In genomic region chr2:175167076-175167791, GRCh38 we compare ENCODE assay signal across 8 cellular contexts. TPM values are rescaled to one million over a fixed set of nuclear protein-coding genes. Genes with fewer than 3 reads are reported as not detected.
A peak's percentile ranks its signal among the peaks of the same experiment; 100 is the strongest.
DNase-seq lines count a peak whose midpoint lies in the region; ATAC-seq and TF ChIP-seq lines count a peak whose summit lies in the region.

No MANE protein-coding gene starts in this region.

- no peaks in the 10 kb centered on the region for H3K4me1 ChIP-seq in right cardiac atrium (ENCODE audit: control insufficient read depth, insufficient read depth, low read length)

- CTCF ChIA-PET in activated CD4-positive, alpha-beta T cell treated with anti-CD3 and anti-CD28 coated beads for 36 hours (lab: Charles Lee) = interaction anchor here (0.6 to 1.9 kb wide), 4 partner anchors 12 to 931 kb away, joined by 3 to 9 read pairs (median 3); no protein-coding TSS in a partner anchor

- no peak for TF ChIP-seq CTCF in HFFc6 (IDR thresholded peaks at IDR 0.05)

- H3K27me3 ChIP-seq in right cardiac atrium (ENCODE audit: control insufficient read depth, insufficient read depth) = no peaks in the 10 kb centered on the region

- POLR2A ChIA-PET in activated CD4-positive, alpha-beta T cell treated with anti-CD3 and anti-CD28 coated beads for 36 hours (lab: Charles Lee) = interaction anchor here (1.0 to 1.2 kb wide), 2 partner anchors 11 to 15 kb away, joined by 3 to 7 read pairs; no protein-coding TSS in a partner anchor
- POLR2A ChIA-PET in activated naive CD8-positive, alpha-beta T cell treated with anti-CD3 and anti-CD28 coated beads, Interleukin-2, amount 10 ng/mL, durations not matched to agents 7 days and 5 days (lab: Charles Lee) = interaction anchor here (0.7 kb wide), 1 partner anchor 9 kb away, joined by 3 read pairs; no protein-coding TSS in a partner anchor

- DNase-seq in activated CD4-positive, alpha-beta T cell treated with anti-CD3 and anti-CD28 coated beads for 36 hours = no peak
- DNase-seq in activated CD4-positive, alpha-beta T cell treated with anti-CD3 and anti-CD28 coated beads for 1 hour = no peak
- DNase-seq in HFFc6 = peak; percentile 30
- DNase-seq in NCI-H2171 treated with DMSO at 0.1 percent for 48 hours (lab: John Stamatoyannopoulos, UW) = peak; percentile 74
- DNase-seq in activated naive CD8-positive, alpha-beta T cell treated with anti-CD3 and anti-CD28 coated beads, Interleukin-2, amount 10 ng/mL, durations not matched to agents 7 days and 5 days = no peak
- DNase-seq in right cardiac atrium = peak; percentile 40 to 77 (median 71)
- peak; percentile 31 for DNase-seq in renal cortical epithelial cell (ENCODE audit: low read depth)

- peaks cover 8% of the 10 kb centered on the region for H3K36me3 Mint-ChIP-seq in activated CD4-positive, alpha-beta T cell treated with anti-CD3 and anti-CD28 coated beads for 36 hours (ENCODE audit: low read depth)
- peaks cover 11% of the 10 kb centered on the region; the same call in 1 of the 2 replicates for H3K36me3 Mint-ChIP-seq in HFFc6 (ENCODE audit: low read depth)
- peaks cover 4% of the 10 kb centered on the region for H3K36me3 Mint-ChIP-seq in activated naive CD8-positive, alpha-beta T cell treated with anti-CD3 and anti-CD28 coated beads, Interleukin-2, amount 10 ng/mL, durations not matched to agents 7 days and 5 days

- H3K9me3 Mint-ChIP-seq in activated CD4-positive, alpha-beta T cell treated with anti-CD3 and anti-CD28 coated beads for 36 hours (ENCODE audit: low read depth) = no peaks in the 10 kb centered on the region
- no peaks in the 10 kb centered on the region for H3K9me3 Mint-ChIP-seq in HFFc6
- H3K9me3 Mint-ChIP-seq in activated naive CD8-positive, alpha-beta T cell treated with anti-CD3 and anti-CD28 coated beads, Interleukin-2, amount 10 ng/mL, durations not matched to agents 7 days and 5 days = no peaks in the 10 kb centered on the region

- peak overlapping the region; percentile 91 for H3K27ac ChIP-seq in right cardiac atrium (ENCODE audit: low read length)

- H3K4me1 Mint-ChIP-seq in activated CD4-positive, alpha-beta T cell treated with anti-CD3 and anti-CD28 coated beads for 36 hours = peaks cover 37% of the 10 kb centered on the region
- H3K4me1 Mint-ChIP-seq in HFFc6 (ENCODE audit: low read depth) = peaks cover 22% of the 10 kb centered on the region
- H3K4me1 Mint-ChIP-seq in activated naive CD8-positive, alpha-beta T cell treated with anti-CD3 and anti-CD28 coated beads, Interleukin-2, amount 10 ng/mL, durations not matched to agents 7 days and 5 days = peaks cover 17% of the 10 kb centered on the region

- ATAC-seq in activated CD4-positive, alpha-beta T cell treated with anti-CD3 and anti-CD28 coated beads for 36 hours = peak; percentile 0
- peak; percentile 1 for ATAC-seq in activated naive CD8-positive, alpha-beta T cell treated with anti-CD3 and anti-CD28 coated beads, Interleukin-2, amount 10 ng/mL, durations not matched to agents 7 days and 5 days (ENCODE audit: low read depth)
- peak; percentile 5 to 18 for ATAC-seq in right cardiac atrium
- no peak for ATAC-seq in HG02870 (IDR thresholded peaks at IDR 0.05; ENCODE audit: unreplicated experiment)

- no peaks in the 10 kb centered on the region for H3K27me3 Mint-ChIP-seq in activated CD4-positive, alpha-beta T cell treated with anti-CD3 and anti-CD28 coated beads for 36 hours
- peaks cover 1% of the 10 kb centered on the region for H3K27me3 Mint-ChIP-seq in HFFc6 (ENCODE audit: insufficient read depth)
- no peaks in the 10 kb centered on the region for H3K27me3 Mint-ChIP-seq in activated naive CD8-positive, alpha-beta T cell treated with anti-CD3 and anti-CD28 coated beads, Interleukin-2, amount 10 ng/mL, durations not matched to agents 7 days and 5 days

- peak overlapping the region; percentile 95 for H3K4me3 Mint-ChIP-seq in activated CD4-positive, alpha-beta T cell treated with anti-CD3 and anti-CD28 coated beads for 36 hours
- peak overlapping the region; percentile 99 for H3K4me3 Mint-ChIP-seq in HFFc6
- peak overlapping the region; percentile 93 for H3K4me3 Mint-ChIP-seq in activated naive CD8-positive, alpha-beta T cell treated with anti-CD3 and anti-CD28 coated beads, Interleukin-2, amount 10 ng/mL, durations not matched to agents 7 days and 5 days

- under 1% methylated on average over 32 of the region's 32 CpGs for WGBS in right cardiac atrium

- H3K9me3 ChIP-seq in right cardiac atrium (ENCODE audit: control insufficient read depth, low read length) = no peaks in the 10 kb centered on the region

- peak overlapping the region; percentile 71 for H3K4me3 ChIP-seq in right cardiac atrium (ENCODE audit: low read length)

- intact Hi-C loops in activated CD4-positive, alpha-beta T cell treated with anti-CD3 and anti-CD28 coated beads for 36 hours (cut with DNase I, micrococcal nuclease) = loop anchor here (5.0 kb wide), 7 partner anchors 390 to 920 kb away; partner anchors contain the start of genes GPR155 (in 1 of the 2), LNPK (in 1 of the 2), OLA1 (in 1 of the 2) and WIPF1 (in 1 of the 2)
- intact Hi-C loops in right cardiac atrium (cut with DNase I) = no loop called here

- peak overlapping the region; percentile 99 for H3K27ac Mint-ChIP-seq in activated CD4-positive, alpha-beta T cell treated with anti-CD3 and anti-CD28 coated beads for 36 hours
- peak overlapping the region; percentile 99 for H3K27ac Mint-ChIP-seq in HFFc6
- H3K27ac Mint-ChIP-seq in activated naive CD8-positive, alpha-beta T cell treated with anti-CD3 and anti-CD28 coated beads, Interleukin-2, amount 10 ng/mL, durations not matched to agents 7 days and 5 days = peak overlapping the region; percentile 91

RNA-seq across cellular contexts. Expression of gene ATF2, which starts 0.8 kb away (rescaled TPM):
- 10 to 100 TPM; 52.2 to 67.5 TPM for total RNA-seq in activated CD4-positive, alpha-beta T cell treated with anti-CD3 and anti-CD28 coated beads for 36 hours
- 10 to 100 TPM; 34.1 to 43.9 (median 38.2) TPM for total RNA-seq in HFFc6 (2021; fragmentation: NEBNext Ultra II Directional; extraction: Animal tissue kit (Norgen Biotek cat#: 25700))
- 10 to 100 TPM; 50.0 to 56.2 TPM for total RNA-seq in activated naive CD8-positive, alpha-beta T cell treated with anti-CD3 and anti-CD28 coated beads, Interleukin-2, amount 10 ng/mL, durations not matched to agents 7 days and 5 days
- 10 to 100 TPM; 27.6 to 39.2 (median 30.9) TPM for total RNA-seq in right cardiac atrium
- 10.8 TPM for polyA plus RNA-seq in right cardiac atrium
- 48.8 and 77.8 TPM in 2 replicates for total RNA-seq in renal cortical epithelial cell

RNA-seq across cellular contexts. Expression of gene ATP5MC3, which starts 14.3 kb away (rescaled TPM):
- 100 to 1,000 TPM; 244 to 386 TPM for total RNA-seq in activated CD4-positive, alpha-beta T cell treated with anti-CD3 and anti-CD28 coated beads for 36 hours
- total RNA-seq in HFFc6 (2021; fragmentation: NEBNext Ultra II Directional; extraction: Animal tissue kit (Norgen Biotek cat#: 25700)) = 100 to 1,000 TPM; 291 to 313 (median 301) TPM
- total RNA-seq in activated naive CD8-positive, alpha-beta T cell treated with anti-CD3 and anti-CD28 coated beads, Interleukin-2, amount 10 ng/mL, durations not matched to agents 7 days and 5 days = 100 to 1,000 TPM; 203 to 208 TPM
- total RNA-seq in right cardiac atrium (100 to 1,000 TPM; 737 to 882 (median 842) TPM), renal cortical epithelial cell (112 and 142 TPM in 2 replicates)
- polyA plus RNA-seq in right cardiac atrium = 1,357 TPM

Comparison
In these comparisons a context has a peak if more than half of its experiments do, and no peak if none do; other contexts are left out.
1. DNase-seq: peak in HFFc6 (single experiment), NCI-H2171 treated with DMSO at 0.1 percent for 48 hours (single experiment), right cardiac atrium (3 of 3) and renal cortical epithelial cell (single experiment); none in activated CD4-positive, alpha-beta T cell treated with anti-CD3 and anti-CD28 coated beads for 36 hours (single experiment), activated CD4-positive, alpha-beta T cell treated with anti-CD3 and anti-CD28 coated beads for 1 hour (single experiment) and activated naive CD8-positive, alpha-beta T cell treated with anti-CD3 and anti-CD28 coated beads, Interleukin-2, amount 10 ng/mL, durations not matched to agents 7 days and 5 days (single experiment).
2. intact Hi-C loops: an anchor here in activated CD4-positive, alpha-beta T cell treated with anti-CD3 and anti-CD28 coated beads for 36 hours (5.0 kb wide); none called in right cardiac atrium.
3. Peak in every context shown above with its lines, with median percentiles within 50 percentile points of each other: H3K27ac Mint-ChIP-seq and H3K4me3 Mint-ChIP-seq.